Comparison of ENCODE assay signal across 28 cellular contexts in the genomic region with DNA sequence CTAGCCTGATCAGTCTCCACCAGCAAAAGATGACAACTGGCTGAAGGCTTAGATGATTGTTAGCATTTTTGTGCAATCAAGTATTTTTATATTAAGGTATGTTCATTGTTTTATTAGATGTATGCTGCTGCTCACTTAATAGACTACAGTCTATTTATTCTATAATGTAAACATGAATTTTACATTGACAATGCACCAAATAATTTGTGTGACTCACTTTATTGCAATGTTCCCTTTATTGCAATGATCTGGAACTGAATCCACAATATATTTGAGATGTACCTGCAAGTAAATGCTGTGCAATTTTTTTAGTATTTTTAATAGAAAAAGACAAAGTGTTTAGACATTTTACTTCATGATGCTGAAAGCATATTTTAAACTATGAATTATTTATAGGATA.
"Had no signal": no experiment of that assay in that cellular context is flagged by ENCODE, and none has a peak within 500 bp of the region (broad histone marks: within the 10 kb centered on the region; RNA-seq: fewer than 3 reads in every experiment).

No MANE protein-coding gene starts in this region.

- H3K4me1 ChIP-seq: parathyroid adenoma, psoas muscle, right lobe of liver, suprapubic skin, testis, tibial artery, transverse colon, upper lobe of right lung, uterus had no signal

- H3K27ac ChIP-seq: neutrophil, ovary, parathyroid adenoma, psoas muscle, right lobe of liver, sigmoid colon, suprapubic skin, testis, tibial artery, transverse colon, upper lobe of right lung, uterus had no signal

- FAIRE-seq: small intestine had no signal

- DNase-seq: naive thymus-derived CD8-positive, alpha-beta T cell; nephron progenitor cell; occipital lobe; ovary; posterior cingulate gyrus; psoas muscle; right cardiac atrium; right lobe of liver; sigmoid colon; small intestine; stimulated activated CD4-positive, alpha-beta T cell treated with anti-CD3 and anti-CD28 coated beads, Interleukin-15, amount 100 ng/mL, for 24 hours; stimulated activated CD4-positive, alpha-beta T cell treated with anti-CD3 and anti-CD28 coated beads, Interleukin-2, amount 100 ng/mL, for 24 hours; stimulated activated CD4-positive, alpha-beta T cell treated with anti-CD3 and anti-CD28 coated beads, Interleukin-2, amount 100 ng/mL, for 48 hours; stimulated activated CD4-positive, alpha-beta T cell treated with anti-CD3 and anti-CD28 coated beads, Interleukin-4, amount 100 ng/mL, for 24 hours; stimulated activated naive CD4-positive, alpha-beta T cell; stimulated activated naive CD8-positive, alpha-beta T cell treated with anti-CD3 and anti-CD28 coated beads, Interleukin-15, amount 100 ng/mL, for 72 hours; stimulated activated naive CD8-positive, alpha-beta T cell treated with anti-CD3 and anti-CD28 coated beads, Interleukin-15, Interleukin-2, amounts not matched to agents 100 U/mL and 50 U/mL, for 24 hours; substantia nigra; testis; tibial artery; transverse colon; upper lobe of right lung; uterus had no signal

- H2AFZ ChIP-seq: parathyroid adenoma had no signal

- H3K27me3 ChIP-seq: neutrophil, ovary, right lobe of liver, sigmoid colon, suprapubic skin, testis, tibial artery, transverse colon, upper lobe of right lung, uterus had no signal

- H3K4me3 ChIP-seq: ovary, psoas muscle, right lobe of liver, sigmoid colon, suprapubic skin, testis, tibial artery, transverse colon, upper lobe of right lung, uterus had no signal

- H3K9me3 ChIP-seq: neutrophil, ovary, psoas muscle, right lobe of liver, sigmoid colon, suprapubic skin, testis, tibial artery, transverse colon, upper lobe of right lung, uterus had no signal

- ATAC-seq: naive thymus-derived CD8-positive, alpha-beta T cell; natural killer cell treated with Interleukin-12 subunit alpha and Interleukin-12 subunit beta and Interleukin-15 and Interleukin-18, amount 100 ng/mL, for 72 hours; psoas muscle; right cardiac atrium; right lobe of liver; stimulated activated memory B cell treated with anti-CD40 and anti-IgM and Interleukin-4, amounts not matched to agents 10 μg/mL and 1 μg/mL and 100 μg/mL, for 72 hours; stimulated activated naive CD8-positive, alpha-beta T cell treated with anti-CD3 and anti-CD28 coated beads, Interleukin-15, amount 100 ng/mL, for 72 hours; stimulated activated naive CD8-positive, alpha-beta T cell treated with anti-CD3 and anti-CD28 coated beads, Interleukin-15, Interleukin-2, amounts not matched to agents 100 U/mL and 50 U/mL, for 24 hours; upper lobe of right lung had no signal

- H3K79me2 ChIP-seq: parathyroid adenoma had no signal

- H3K36me3 ChIP-seq: neutrophil, ovary, right lobe of liver, sigmoid colon, suprapubic skin, tibial artery, transverse colon, upper lobe of right lung, uterus had no signal

- H3K9ac ChIP-seq: parathyroid adenoma had no signal
